ENCODE assay signal across 14 cellular contexts in genomic region chr2:231397011-231397927, GRCh38. TPM values are rescaled to one million over a fixed set of nuclear protein-coding genes. Genes with fewer than 3 reads are reported as not detected.
DNase-seq lines count a peak whose midpoint lies in the region; ATAC-seq and TF ChIP-seq lines count a peak whose summit lies in the region.
"Had no signal": no experiment of that assay in that cellular context is flagged by ENCODE, and none has a peak within 500 bp of the region (broad histone marks: within the 10 kb centered on the region; RNA-seq: fewer than 3 reads in every experiment).

No MANE protein-coding gene starts in this region.

- no peak overlapping the region for H3K27ac ChIP-seq in upper lobe of right lung
- H3K27ac ChIP-seq: hepatocyte, parathyroid adenoma had no signal

- ATAC-seq in upper lobe of right lung = no peak
- no peak for ATAC-seq in HG03097 (IDR thresholded peaks at IDR 0.05; ENCODE audit: low FRiP score, unreplicated experiment)
- ATAC-seq: Right ventricle myocardium inferior had no signal

- H3K4me3 ChIP-seq in upper lobe of right lung = peak overlapping the region; percentile 56
- H3K4me3 ChIP-seq: hepatocyte had no signal

- H3K36me3 ChIP-seq in upper lobe of right lung = peaks cover 6% of the 10 kb centered on the region

- no peaks in the 10 kb centered on the region for H3K9me3 Mint-ChIP-seq in mesothelial cell of epicardium

- intact Hi-C loops in upper lobe of right lung (cut with DNase I) = loop anchor here (10.0 kb wide), 1 partner anchor 172 kb away; no protein-coding TSS in a partner anchor

- H3K27ac Mint-ChIP-seq in mesothelial cell of epicardium = no peak overlapping the region

- H3K4me3 Mint-ChIP-seq in mesothelial cell of epicardium = peak overlapping the region; percentile 64

- peak; percentile 13 for DNase-seq in stimulated activated CD4-positive, alpha-beta T cell treated with anti-CD3 and anti-CD28 coated beads, Interleukin-4, amount 100 ng/mL, for 1 hour
- no peak for DNase-seq in stimulated activated CD4-positive, alpha-beta T cell treated with anti-CD3 and anti-CD28 coated beads, Interleukin-12 subunit alpha, Interleukin-12 subunit beta, amount 100 ng/mL, for 4 hours
- DNase-seq in activated T-helper 9 cell treated with anti-CD3 and anti-CD28 coated beads, Interleukin-2, amount 50 U/mL, for 16 hours (ENCODE audit: low read depth) = peak; percentile 9
- DNase-seq in mesothelial cell of epicardium (ENCODE audit: low spot score in 2 of 2, unreplicated experiment in 2 of 2) (no peak), upper lobe of right lung (no peak), COLO829 (ENCODE audit: low spot score) (no peak), NCI-H748 (lab: John Stamatoyannopoulos, UW; ENCODE audit: unreplicated experiment) (no peak)
- DNase-seq: C1 segment of cervical spinal cord, HCEC 1CT, NCI-H187 treated with DMSO at 0.1 percent for 48 hours had no signal

- H3K36me3 Mint-ChIP-seq in mesothelial cell of epicardium = peaks cover 4% of the 10 kb centered on the region

- no peaks in the 10 kb centered on the region for H3K9me3 ChIP-seq in upper lobe of right lung

- TF ChIP-seq CTCF in mesothelial cell of epicardium (IDR thresholded peaks at IDR 0.05; ENCODE audit: unreplicated experiment) (no peak), upper lobe of right lung (IDR thresholded peaks at IDR 0.05) (no peak)

- H3K4me1 Mint-ChIP-seq in mesothelial cell of epicardium = peaks cover 27% of the 10 kb centered on the region

- H3K27me3 ChIP-seq in upper lobe of right lung = peaks cover 5% of the 10 kb centered on the region

- peaks cover 30% of the 10 kb centered on the region for H3K4me1 ChIP-seq in upper lobe of right lung

- H3K27me3 Mint-ChIP-seq in mesothelial cell of epicardium (ENCODE audit: low read depth) = peaks cover 22% of the 10 kb centered on the region

RNA-seq across cellular contexts. Expression of gene B3GNT7, which starts 1.8 kb away (rescaled TPM):
- total RNA-seq in mesothelial cell of epicardium = 5.2 to 7.0 TPM (median 5.6 TPM) in 3 replicates
- total RNA-seq in upper lobe of right lung = 53.5 TPM

Comparison
In these comparisons a context has a peak if more than half of its experiments do, and no peak if none do; other contexts are left out.
1. DNase-seq: peak in stimulated activated CD4-positive, alpha-beta T cell treated with anti-CD3 and anti-CD28 coated beads, Interleukin-4, amount 100 ng/mL, for 1 hour (single experiment) and activated T-helper 9 cell treated with anti-CD3 and anti-CD28 coated beads, Interleukin-2, amount 50 U/mL, for 16 hours (single experiment); none in stimulated activated CD4-positive, alpha-beta T cell treated with anti-CD3 and anti-CD28 coated beads, Interleukin-12 subunit alpha, Interleukin-12 subunit beta, amount 100 ng/mL, for 4 hours (single experiment), mesothelial cell of epicardium (0 of 2), upper lobe of right lung (single experiment), COLO829 (single experiment) and NCI-H748 (single experiment).